8 cellular contexts compared by ENCODE assay signal in the genomic region with DNA sequence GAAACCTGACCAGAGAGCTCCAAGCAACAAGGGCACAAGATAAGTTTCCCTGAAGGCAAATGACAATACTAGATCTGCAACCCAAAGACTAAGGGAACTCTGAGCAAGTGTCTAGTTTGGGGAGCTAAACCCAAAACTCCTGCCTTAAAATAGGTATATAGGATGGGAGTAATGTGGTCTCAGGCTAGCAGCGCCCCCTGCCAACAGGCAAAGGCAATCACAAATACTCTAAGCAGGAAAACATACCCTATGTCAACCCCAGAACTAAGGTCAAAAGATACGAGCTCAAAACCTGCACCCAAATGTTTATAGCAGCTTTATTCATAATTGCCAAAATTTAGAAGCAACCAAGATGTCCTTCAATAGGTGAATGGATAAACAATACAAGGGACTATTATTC.
DNase-seq lines count a peak whose midpoint lies in the region; ATAC-seq and TF ChIP-seq lines count a peak whose summit lies in the region.

No MANE protein-coding gene starts in this region.

- CTCF ChIA-PET in IMR-90 (lab: Yijun Ruan, JAX) = interaction anchor here (0.7 to 1.7 kb wide), 7 partner anchors 10 to 676 kb away, joined by 3 to 8 read pairs (median 4); no protein-coding TSS in a partner anchor
- CTCF ChIA-PET in activated CD4-positive, alpha-beta memory T cell treated with anti-CD3 and anti-CD28 coated beads for 36 hours (lab: Charles Lee) = interaction anchor here (1.0 to 2.5 kb wide), 5 partner anchors 9 to 690 kb away, joined by 3 to 6 read pairs (median 3); no protein-coding TSS in a partner anchor

- no peak overlapping the region for H3K23ac ChIP-seq in IMR-90 (ENCODE audit: low read depth, low read length)

- H3K79me2 ChIP-seq in DND-41 (ENCODE audit: insufficient read depth, low read length) = no peaks in the 10 kb centered on the region

- H3K27me3 ChIP-seq in DND-41 (ENCODE audit: insufficient read depth, low read length, poor library complexity) (no peaks in the 10 kb centered on the region), IMR-90 (ENCODE audit: control insufficient read depth, insufficient read depth, low read length) (no peaks in the 10 kb centered on the region), right cardiac atrium (ENCODE audit: control insufficient read depth, insufficient read depth) (no peaks in the 10 kb centered on the region)
- no peaks in the 10 kb centered on the region for H3K27me3 ChIP-seq in effector memory CD4-positive, alpha-beta T cell (replicated peaks; ENCODE audit: control insufficient read depth, insufficient read depth, low read length, poor library complexity, severe bottlenecking)

- H3K4me2 ChIP-seq in DND-41 (ENCODE audit: insufficient read depth, low read length) = no peak overlapping the region
- no peak overlapping the region for H3K4me2 ChIP-seq in IMR-90 (ENCODE audit: low read depth, low read length)

- dilution Hi-C loops in IMR-90 (cut with HindIII; ENCODE audit: low sequenced_read_pairs, unreplicated experiment) = no loop called here

- H3K4ac ChIP-seq in IMR-90 (ENCODE audit: low read depth, low read length) = no peak overlapping the region

- H4K8ac ChIP-seq in IMR-90 (ENCODE audit: low read depth in 2 of 2, low read length in 2 of 2) = no peak overlapping the region

- H3K9ac ChIP-seq in DND-41 (ENCODE audit: low read depth, low read length) (no peak overlapping the region), IMR-90 (ENCODE audit: low read depth, low read length) (no peak overlapping the region)

- H3K18ac ChIP-seq in IMR-90 (ENCODE audit: low read depth, low read length) = no peak overlapping the region

- peaks cover 12% of the 10 kb centered on the region for H3K36me3 Mint-ChIP-seq in activated CD4-positive, alpha-beta memory T cell treated with anti-CD3 and anti-CD28 coated beads for 36 hours

- in situ Hi-C loops in IMR-90 (cut with MboI; ENCODE audit: low sequenced_read_pairs) = no loop called here

- no peak overlapping the region for H2BK120ac ChIP-seq in IMR-90 (ENCODE audit: low read depth, low read length)

- WGBS in IMR-90 (ENCODE audit: extremely low coverage in 2 of 2, insufficient read length in 1 of 2), 2 experiments = no CpG with 5 or more reads among the region's 2 CpGs
- WGBS in right cardiac atrium = 32% methylated on average over 2 of the region's 2 CpGs

- intact Hi-C loops in IMR-90 (cut with micrococcal nuclease) = loop anchor here (1.0 to 5.0 kb wide), 3 partner anchors 87 to 495 kb away; no protein-coding TSS in a partner anchor
- intact Hi-C loops in activated CD4-positive, alpha-beta memory T cell treated with anti-CD3 and anti-CD28 coated beads for 36 hours (cut with micrococcal nuclease) = loop anchor here (1.0 to 10.0 kb wide), 3 partner anchors 179 to 517 kb away; no protein-coding TSS in a partner anchor
- intact Hi-C loops in right cardiac atrium (cut with DNase I) = no loop called here

- H3K27ac ChIP-seq in DND-41 (ENCODE audit: low read length) = no peak overlapping the region
- no peak overlapping the region for H3K27ac ChIP-seq in IMR-90 (ENCODE audit: insufficient read depth, low read length)
- no peak overlapping the region for H3K27ac ChIP-seq in right cardiac atrium (ENCODE audit: low read length)
- H3K27ac ChIP-seq in temporal lobe (ENCODE audit: low read depth, low read length) = peak overlapping the region; percentile 98
- no peak overlapping the region for H3K27ac ChIP-seq in effector memory CD4-positive, alpha-beta T cell (ENCODE audit: insufficient read depth, low read length, poor library complexity, severe bottlenecking)

- H3K27me3 Mint-ChIP-seq in activated CD4-positive, alpha-beta memory T cell treated with anti-CD3 and anti-CD28 coated beads for 36 hours = no peaks in the 10 kb centered on the region

- ATAC-seq in DND-41 (ENCODE audit: insufficient read depth, low read depth) (no peak), IMR-90 (ENCODE audit: low read depth) (no peak), right cardiac atrium (peak; percentile 41 to 48)

- no peak overlapping the region for H3K14ac ChIP-seq in IMR-90 (replicated peaks; ENCODE audit: low read depth, low read length)

- POLR2A ChIA-PET in IMR-90 (lab: Charles Lee; ENCODE audit: unreplicated experiment) = no interaction called here
- POLR2A ChIA-PET in activated CD4-positive, alpha-beta memory T cell treated with anti-CD3 and anti-CD28 coated beads for 36 hours (lab: Charles Lee) = no interaction called here

- H3K4me1 ChIP-seq in DND-41 (ENCODE audit: insufficient read depth, low read length) (no peaks in the 10 kb centered on the region), IMR-90 (ENCODE audit: control insufficient read depth, insufficient read depth, low read length) (no peaks in the 10 kb centered on the region), right cardiac atrium (ENCODE audit: control insufficient read depth, insufficient read depth, low read length) (no peaks in the 10 kb centered on the region)
- no peaks in the 10 kb centered on the region for H3K4me1 ChIP-seq in effector memory CD4-positive, alpha-beta T cell (ENCODE audit: control insufficient read depth, insufficient read depth, low read length, poor library complexity, severe bottlenecking)

- no peak overlapping the region for H2BK15ac ChIP-seq in IMR-90 (ENCODE audit: low read depth, low read length)

- no peak overlapping the region for H3K27ac Mint-ChIP-seq in activated CD4-positive, alpha-beta memory T cell treated with anti-CD3 and anti-CD28 coated beads for 36 hours

- no peak for TF ChIP-seq POLR2A in IMR-90 (IDR thresholded peaks at IDR 0.05; ENCODE audit: low read depth, low read length)

- TF ChIP-seq CTCF in DND-41 (IDR thresholded peaks at IDR 0.05; ENCODE audit: borderline replicate concordance, extremely low read depth, low read length, poor library complexity, severe bottlenecking) (peak; percentile 52), IMR-90 (conservative IDR thresholded peaks at IDR 0.05; ENCODE audit: low read depth, low read length) (peak; percentile 57)

- H4K20me1 ChIP-seq in DND-41 (ENCODE audit: insufficient read depth, low read length) (no peaks in the 10 kb centered on the region), IMR-90 (ENCODE audit: insufficient read depth, low read length) (no peaks in the 10 kb centered on the region)

- H3K9me3 ChIP-seq in DND-41 (ENCODE audit: insufficient read depth, low read length, severe bottlenecking) (no peaks in the 10 kb centered on the region), IMR-90 (ENCODE audit: control insufficient read depth, insufficient read depth, low read length) (no peaks in the 10 kb centered on the region), right cardiac atrium (ENCODE audit: control insufficient read depth, low read length) (no peaks in the 10 kb centered on the region)
- no peaks in the 10 kb centered on the region for H3K9me3 ChIP-seq in effector memory CD4-positive, alpha-beta T cell (ENCODE audit: control insufficient read depth, low read length)

- peak; percentile 72 for TF ChIP-seq RAD21 in IMR-90 (IDR thresholded peaks at IDR 0.05; ENCODE audit: low read length)

- no peak overlapping the region for H3K56ac ChIP-seq in IMR-90 (ENCODE audit: extremely low read depth, insufficient read depth, low read length)

- no peak overlapping the region for H3K4me3 Mint-ChIP-seq in activated CD4-positive, alpha-beta memory T cell treated with anti-CD3 and anti-CD28 coated beads for 36 hours

- H3K9me1 ChIP-seq in IMR-90 (ENCODE audit: insufficient read depth, low read length) = no peaks in the 10 kb centered on the region; the same call in 1 of the 2 replicates

- no peak overlapping the region for H2BK20ac ChIP-seq in IMR-90 (ENCODE audit: low read depth, low read length)

- H3K36me3 ChIP-seq in DND-41 (ENCODE audit: insufficient read depth, low read length) (peaks cover 14% of the 10 kb centered on the region; the same call in 1 of the 2 replicates), IMR-90 (ENCODE audit: control insufficient read depth, insufficient read depth, low read length) (no peaks in the 10 kb centered on the region)
- peaks cover 2% of the 10 kb centered on the region for H3K36me3 ChIP-seq in effector memory CD4-positive, alpha-beta T cell (ENCODE audit: control insufficient read depth, insufficient read depth, low read length)

- no peak for DNase-seq in DND-41
- peak; percentile 26 for DNase-seq in IMR-90
- DNase-seq in activated CD4-positive, alpha-beta memory T cell treated with anti-CD3 and anti-CD28 coated beads for 36 hours = peak; percentile 40
- peak; percentile 20 to 61 (median 52) for DNase-seq in right cardiac atrium
- no peak for DNase-seq in effector memory CD4-positive, alpha-beta T cell
- DNase-seq in activated gamma-delta T cell treated with Interleukin-2 at 50 U/mL for 16 hours = no peak
- DNase-seq in NCI-H2107 (lab: John Stamatoyannopoulos, UW) = no peak

- H4K5ac ChIP-seq in IMR-90 (ENCODE audit: low read depth, low read length) = no peak overlapping the region

- no peak overlapping the region for H3K4me3 ChIP-seq in DND-41 (ENCODE audit: low read depth in 1 of 2, low read length in 2 of 2)
- no peak overlapping the region for H3K4me3 ChIP-seq in IMR-90 (ENCODE audit: insufficient read depth, low read depth, low read length)
- H3K4me3 ChIP-seq in right cardiac atrium (ENCODE audit: low read length) = no peak overlapping the region
- H3K4me3 ChIP-seq in effector memory CD4-positive, alpha-beta T cell (ENCODE audit: insufficient read depth, low read depth, low read length, poor library complexity, severe bottlenecking) = no peak overlapping the region

- H4K91ac ChIP-seq in IMR-90 (ENCODE audit: insufficient read depth, low read depth, low read length) = no peak overlapping the region

- no TSS peak for BruUV-seq in IMR-90 (replicated peaks; lab: Mats Ljungman, UMichigan)

- H3K4me1 Mint-ChIP-seq in activated CD4-positive, alpha-beta memory T cell treated with anti-CD3 and anti-CD28 coated beads for 36 hours (ENCODE audit: low read depth) = no peaks in the 10 kb centered on the region

- no peak overlapping the region for H2AK9ac ChIP-seq in IMR-90 (replicated peaks; ENCODE audit: low read depth, low read length, poor library complexity)

- H2BK5ac ChIP-seq in IMR-90 (ENCODE audit: low read depth, low read length, poor library complexity, severe bottlenecking) = no peak overlapping the region

- no peak overlapping the region for H2AK5ac ChIP-seq in IMR-90 (ENCODE audit: low read depth, low read length)

- no peaks in the 10 kb centered on the region for H3K79me1 ChIP-seq in IMR-90 (ENCODE audit: low read depth in 1 of 2, low read length in 2 of 2)

- H3K9me3 Mint-ChIP-seq in activated CD4-positive, alpha-beta memory T cell treated with anti-CD3 and anti-CD28 coated beads for 36 hours = no peaks in the 10 kb centered on the region

- H2AFZ ChIP-seq in DND-41 (ENCODE audit: low read depth, low read length) (no peak overlapping the region), IMR-90 (replicated peaks; ENCODE audit: low read length, poor library complexity) (no peak overlapping the region)

TF ChIP-seq in IMR-90, 13 proteins besides CTCF, POLR2A, EP300 and RAD21:
- TF ChIP-seq SMC3 (IDR thresholded peaks at IDR 0.05; ENCODE audit: low read depth, low read length) (peak; percentile 68), CHD1 (IDR thresholded peaks at IDR 0.05; ENCODE audit: low read depth, low read length) (no peak)

Comparison
In these comparisons a context has a peak if more than half of its experiments do, and no peak if none do; other contexts are left out.
1. ATAC-seq: peak in right cardiac atrium (2 of 2); none in DND-41 (single experiment) and IMR-90 (single experiment).
2. DNase-seq: peak in IMR-90 (single experiment), activated CD4-positive, alpha-beta memory T cell treated with anti-CD3 and anti-CD28 coated beads for 36 hours (single experiment) and right cardiac atrium (3 of 3); none in DND-41 (single experiment), effector memory CD4-positive, alpha-beta T cell (0 of 3), activated gamma-delta T cell treated with Interleukin-2 at 50 U/mL for 16 hours (single experiment) and NCI-H2107 (single experiment).
3. intact Hi-C loops: an anchor here in IMR-90 (1.0 to 5.0 kb wide) and activated CD4-positive, alpha-beta memory T cell treated with anti-CD3 and anti-CD28 coated beads for 36 hours (1.0 to 10.0 kb wide); none called in right cardiac atrium.